Comparison of ENCODE assay signal across 20 cellular contexts in the genomic region with DNA sequence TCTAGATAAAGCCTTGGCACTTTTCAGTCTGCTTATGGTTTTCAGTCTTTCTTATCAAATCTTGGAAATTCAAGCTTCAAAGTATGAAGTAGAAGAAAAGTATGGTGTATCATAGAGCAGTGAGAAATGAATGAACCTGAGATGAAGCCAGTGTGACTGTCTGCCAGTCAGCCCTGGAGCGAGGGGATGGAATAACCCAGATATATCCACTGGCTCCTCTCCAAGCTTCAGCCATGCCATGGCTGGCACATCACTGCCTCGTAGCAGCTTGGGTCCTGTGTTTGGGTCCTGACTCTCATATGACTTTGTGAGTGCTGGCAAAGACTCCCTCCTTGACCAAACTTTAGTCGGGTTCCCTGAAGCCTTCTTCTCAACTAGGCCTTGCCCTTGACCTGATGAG.
"Had no signal": no experiment of that assay in that cellular context is flagged by ENCODE, and none has a peak within 500 bp of the region (broad histone marks: within the 10 kb centered on the region; RNA-seq: fewer than 3 reads in every experiment).

No MANE protein-coding gene starts in this region.

- H3K4me3 ChIP-seq: ascending aorta, dorsolateral prefrontal cortex, gastroesophageal sphincter, hepatocyte, skin epidermis, thoracic aorta, upper lobe of right lung had no signal

- H3K27me3 Mint-ChIP-seq: activated naive CD8-positive, alpha-beta T cell treated with anti-CD3 and anti-CD28 coated beads, Interleukin-2, amount 50 U/mL, for 24 hours; activated T-helper 17 cell treated with anti-CD3 and anti-CD28 coated beads, Interleukin-2, amount 50 U/mL, for 72 hours had no signal

- H3K4me1 ChIP-seq: ascending aorta, gastroesophageal sphincter had no signal

- DNase-seq: activated CD4-positive, alpha-beta T cell treated with anti-CD3 and anti-CD28 coated beads, Interleukin-2, amount 50 U/mL, for 48 hours; activated CD4-positive, CD25-positive, alpha-beta regulatory T cell treated with anti-CD3 and anti-CD28 coated beads, Interleukin-2, amount 50 U/mL, for 72 hours; activated naive CD4-positive, alpha-beta T cell treated with Interleukin-2 at 50 U/mL for 16 hours; activated naive CD8-positive, alpha-beta T cell treated with anti-CD3 and anti-CD28 coated beads, Interleukin-2, amount 50 U/mL, for 24 hours; endodermal cell; islet precursor cell; nucleus accumbens; stimulated activated CD4-positive, alpha-beta T cell treated with anti-CD3 and anti-CD28 coated beads, Interleukin-4, amount 100 ng/mL, for 4 hours; stimulated activated CD8-positive, alpha-beta memory T cell treated with anti-CD3 and anti-CD28 coated beads, Interleukin-4, amount 100 ng/mL, for 48 hours; T-helper 9 cell; upper lobe of right lung had no signal

- H3K27me3 ChIP-seq: ascending aorta, dorsolateral prefrontal cortex, gastroesophageal sphincter, hepatocyte, upper lobe of right lung had no signal

- ATAC-seq: activated naive CD8-positive, alpha-beta T cell treated with anti-CD3 and anti-CD28 coated beads, Interleukin-2, amount 50 U/mL, for 24 hours; activated T-helper 17 cell treated with anti-CD3 and anti-CD28 coated beads, Interleukin-2, amount 50 U/mL, for 72 hours; gastroesophageal sphincter; left lobe of liver; upper lobe of right lung had no signal

- H3K4me3 Mint-ChIP-seq: activated T-helper 17 cell treated with anti-CD3 and anti-CD28 coated beads, Interleukin-2, amount 50 U/mL, for 72 hours; endodermal cell; nephron had no signal

- H3K9me3 Mint-ChIP-seq: activated naive CD8-positive, alpha-beta T cell treated with anti-CD3 and anti-CD28 coated beads, Interleukin-2, amount 50 U/mL, for 24 hours; activated T-helper 17 cell treated with anti-CD3 and anti-CD28 coated beads, Interleukin-2, amount 50 U/mL, for 72 hours; nephron had no signal

- H3K9me3 ChIP-seq: ascending aorta, gastroesophageal sphincter, thoracic aorta, upper lobe of right lung had no signal

- H3K36me3 ChIP-seq: upper lobe of right lung had no signal

- H3K27ac ChIP-seq: ascending aorta, dorsolateral prefrontal cortex, gastroesophageal sphincter, hepatocyte, thoracic aorta, upper lobe of right lung had no signal

- H3K27ac Mint-ChIP-seq: activated T-helper 17 cell treated with anti-CD3 and anti-CD28 coated beads, Interleukin-2, amount 50 U/mL, for 72 hours; endodermal cell; nephron had no signal

- H3K4me1 Mint-ChIP-seq: endodermal cell had no signal
